ENCODE assay signal across 19 cellular contexts in genomic region chr6:155782739-155783459, GRCh38.
DNase-seq lines count a peak whose midpoint lies in the region; ATAC-seq, FAIRE-seq and TF ChIP-seq lines count a peak whose summit lies in the region.
"Had no signal": no experiment of that assay in that cellular context is flagged by ENCODE, and none has a peak within 500 bp of the region (broad histone marks: within the 10 kb centered on the region; RNA-seq: fewer than 3 reads in every experiment).

No MANE protein-coding gene starts in this region.

- H3K4me2 ChIP-seq in A549 = peak overlapping the region; percentile 56
- H3K4me2 ChIP-seq in keratinocyte (ENCODE audit: control insufficient read depth, extremely low read depth, insufficient read depth, low read depth, low read length) = peak overlapping the region; percentile 17

- 0 out of 5 replicates have a peak, but pooled peaks of 1 of the 2 experiments have one; percentile 12 for TF ChIP-seq EP300 in A549 (IDR thresholded peaks at IDR 0.05)

- TF ChIP-seq RAD21 in A549 (conservative IDR thresholded peaks at IDR 0.05 in 1 of 2, IDR thresholded peaks at IDR 0.05 in 1 of 2) = no peak

- H3K9me3 ChIP-seq in A549 (peaks cover 14% of the 10 kb centered on the region; the same call in 2 of the 3 replicates), keratinocyte (ENCODE audit: control insufficient read depth, low read depth, low read length) (no peaks in the 10 kb centered on the region)
- H3K9me3 ChIP-seq: left ventricle myocardium inferior, upper lobe of left lung had no signal

- H3K9ac ChIP-seq in keratinocyte (ENCODE audit: control insufficient read depth, extremely low read depth, insufficient read depth, low read length) = no peak overlapping the region

- H3K4me1 ChIP-seq in A549 (peaks cover 20% of the 10 kb centered on the region), keratinocyte (ENCODE audit: control insufficient read depth, extremely low read depth, insufficient read depth, low read length) (peaks cover 16% of the 10 kb centered on the region)
- H3K4me1 ChIP-seq: left ventricle myocardium inferior, spleen, upper lobe of left lung had no signal

- POLR2A ChIA-PET in A549 (lab: Yijun Ruan, JAX) = no interaction called here

- ATAC-seq in A549 (peak; percentile 13 to 59; a peak in 3 of 6 replicates), GM18505 (IDR thresholded peaks at IDR 0.05; ENCODE audit: unreplicated experiment) (no peak), GM21381 (IDR thresholded peaks at IDR 0.05; ENCODE audit: unreplicated experiment) (no peak), HG02763 (IDR thresholded peaks at IDR 0.05; ENCODE audit: unreplicated experiment) (no peak)

- dilution Hi-C loops in keratinocyte (cut with MboI; ENCODE audit: extremely low pct_ligation_motif_present, low sequenced_read_pairs) = no loop called here

- H3K79me2 ChIP-seq in keratinocyte (ENCODE audit: control insufficient read depth, insufficient read depth, low read length) = no peaks in the 10 kb centered on the region

- no peak overlapping the region for H3K4me3 ChIP-seq in A549
- peak overlapping the region in 1 of 3 experiments; percentile 17 for H3K4me3 ChIP-seq in keratinocyte (ENCODE audit: control insufficient read depth in 2 of 3, extremely low read depth in 1 of 3, insufficient read depth in 2 of 3, low read depth in 1 of 3, low read length in 3 of 3)
- H3K4me3 ChIP-seq: GM12878, left ventricle myocardium inferior, spleen, upper lobe of left lung had no signal

- H2AFZ ChIP-seq in keratinocyte (ENCODE audit: control insufficient read depth, low read length) = peak overlapping the region; percentile 61

- no peaks in the 10 kb centered on the region for H3K36me3 ChIP-seq in keratinocyte (ENCODE audit: control insufficient read depth in 2 of 2, extremely low read depth in 1 of 2, insufficient read depth in 2 of 2, low read length in 2 of 2)
- H3K36me3 ChIP-seq: left ventricle myocardium inferior, spleen, upper lobe of left lung had no signal

- H3K27me3 ChIP-seq in keratinocyte (ENCODE audit: control insufficient read depth, extremely low read depth, insufficient read depth, low read length) = no peaks in the 10 kb centered on the region
- H3K27me3 ChIP-seq: spleen, upper lobe of left lung had no signal

- FAIRE-seq in A549 (lab: Jason Lieb, UNC) = peak; percentile 18
- FAIRE-seq in keratinocyte (lab: Jason Lieb, UNC) = peak; percentile 9
- FAIRE-seq: GM12878, H1 had no signal

- DNase-seq in A549 (ENCODE audit: low read depth in 1 of 2, low spot score in 1 of 2) (no peak), H4 (ENCODE audit: low spot score) (peak; percentile 45), amniotic stem cell (lab: John Stamatoyannopoulos, UW) (peak; percentile 34), keratinocyte (ENCODE audit: low read depth, low spot score) (no peak), hepatic stellate cell (ENCODE audit: low spot score) (no peak)
- DNase-seq: 8988T; activated CD4-positive, alpha-beta T cell treated with anti-CD3 and anti-CD28 coated beads for 48 hours; activated T-cell treated with anti-CD3 and anti-CD28 coated beads for 4 hours; effector CD4-positive, alpha-beta T cell; left ventricle myocardium inferior; NCI-H146; spleen; T-helper 9 cell; upper lobe of left lung had no signal

- 35% methylated on average over 9 of the region's 9 CpGs for WGBS in A549 (ENCODE audit: missing lambda C conversion rate)

- no peaks in the 10 kb centered on the region for H4K20me1 ChIP-seq in keratinocyte (ENCODE audit: control insufficient read depth, extremely low read depth, insufficient read depth, low read length)

- TF ChIP-seq POLR2A in A549 (IDR thresholded peaks at IDR 0.05; ENCODE audit: low read length) = no peak
- TF ChIP-seq POLR2A in GM18505 (IDR thresholded peaks at IDR 0.05; ENCODE audit: borderline replicate concordance, extremely low read depth, insufficient read depth, insufficient read length) = no peak

- no peak for TF ChIP-seq CTCF in A549 (IDR thresholded peaks at IDR 0.05)
- no peak for TF ChIP-seq CTCF in keratinocyte (optimal IDR thresholded peaks at IDR 0.05 in 1 of 3, IDR thresholded peaks at IDR 0.05 in 1 of 3, conservative IDR thresholded peaks at IDR 0.05 in 1 of 3; ENCODE audit: extremely low read depth in 1 of 3, insufficient read depth in 2 of 3, low read length in 3 of 3)

- H3K27ac ChIP-seq in A549 (peak overlapping the region; percentile 78 to 87), keratinocyte (ENCODE audit: control insufficient read depth, insufficient read depth, low read length) (peak overlapping the region; percentile 55)
- H3K27ac ChIP-seq: left ventricle myocardium inferior, spleen, upper lobe of left lung had no signal

- CTCF ChIA-PET in A549 (lab: Yijun Ruan, JAX) = no interaction called here

- H3K9me1 ChIP-seq in keratinocyte (ENCODE audit: control insufficient read depth, extremely low read depth, insufficient read depth, low read length) = no peaks in the 10 kb centered on the region

TF ChIP-seq in A549, 52 proteins besides CTCF, POLR2A, EP300 and RAD21:
- TF ChIP-seq GATA3 (IDR thresholded peaks at IDR 0.05; ENCODE audit: borderline replicate concordance) = peak; percentile 58; the same call in 1 of the 2 replicates
- peak in 1 of 2 experiments; percentile 32; a peak in 1 of 4 replicates for TF ChIP-seq CEBPB (IDR thresholded peaks at IDR 0.05)
- TF ChIP-seq JUNB (IDR thresholded peaks at IDR 0.05) = peak; percentile 23; the same call in 1 of the 2 replicates
- TF ChIP-seq POLR2AphosphoS2 (conservative IDR thresholded peaks at IDR 0.05; ENCODE audit: low read length) = no peak

Comparison
In these comparisons a context has a peak if more than half of its experiments do, and no peak if none do; other contexts are left out.
1. ATAC-seq: peak in A549 (2 of 2); none in GM18505 (single experiment), GM21381 (single experiment) and HG02763 (single experiment).
2. DNase-seq: peak in H4 (single experiment) and amniotic stem cell (single experiment); none in A549 (0 of 2), keratinocyte (single experiment) and hepatic stellate cell (single experiment).